In the genomic region with DNA sequence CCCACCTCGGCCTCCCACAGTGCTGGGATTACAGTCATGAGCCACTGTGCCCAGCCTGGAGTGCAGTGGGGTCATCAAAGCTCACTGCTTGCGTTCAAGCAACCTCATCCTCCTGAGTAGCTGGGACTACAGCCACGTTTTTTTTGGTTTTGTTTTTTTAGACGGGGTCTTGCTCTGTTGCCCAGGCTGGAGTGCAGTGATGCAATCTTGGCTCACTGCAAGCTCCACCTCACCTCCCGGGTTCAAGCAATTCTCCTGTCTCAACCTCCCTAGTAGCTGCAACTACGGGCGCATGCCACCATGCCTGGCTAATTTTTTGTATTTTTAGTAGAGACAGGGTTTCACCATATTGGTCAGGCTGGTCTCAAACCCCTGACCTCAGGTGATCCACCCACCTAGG, we compare ENCODE assay signal across 5 cellular contexts. TPM values are rescaled to one million over a fixed set of nuclear protein-coding genes. Genes with fewer than 3 reads are reported as not detected.
DNase-seq lines count a peak whose midpoint lies in the region; ATAC-seq, FAIRE-seq and TF ChIP-seq lines count a peak whose summit lies in the region.
"Not testable (repeated sequence)": the region's sequence is repeated elsewhere in the genome, so short reads cannot be mapped to it uniquely, and the experiment has no call there.

No MANE protein-coding gene starts in this region.

- not testable (repeated sequence) for H3K4me3 ChIP-seq in HEK293 (ENCODE audit: low read depth, low read length); K562; lower lobe of right lung; spleen

- H3K4me1 ChIP-seq in HEK293 (ENCODE audit: control insufficient read depth, insufficient read depth, low read length): not testable (repeated sequence)
- H3K4me1 ChIP-seq in K562 (replicated peaks in 1 of 2; ENCODE audit: control insufficient read depth in 2 of 2, insufficient read depth in 2 of 2, low read length in 2 of 2) (peaks cover 21 to 34% of the 10 kb centered on the region in 2 experiments), lower lobe of right lung (peaks cover 24% of the 10 kb centered on the region), spleen (peaks cover 19 to 47% (median 33%) of the 10 kb centered on the region in 6 donors)

- not testable (repeated sequence) for H3K27ac Mint-ChIP-seq in WTC11

- H3K36me3 ChIP-seq in HEK293 (ENCODE audit: control insufficient read depth in 2 of 2, insufficient read depth in 1 of 2, low read length in 2 of 2) (peaks cover 60 to 77% of the 10 kb centered on the region in 2 experiments), K562 (ENCODE audit: control insufficient read depth, insufficient read depth, low read length) (peaks cover 74% of the 10 kb centered on the region), lower lobe of right lung (peaks cover 76% of the 10 kb centered on the region), spleen (peaks cover 16 to 80% (median 77%) of the 10 kb centered on the region in 6 donors)

- intact Hi-C loops in K562 (cut with micrococcal nuclease); lower lobe of right lung (cut with DNase I); spleen (cut with DNase I; ENCODE audit: low total_unique reads): not testable (repeated sequence)

- DNase-seq in WTC11 (ENCODE audit: low spot score); K562 (ENCODE audit: extremely low read depth in 1 of 4, low spot score in 3 of 4): not testable (repeated sequence)
- DNase-seq in lower lobe of right lung: peak; percentile 14
- DNase-seq in spleen: peak; percentile 54

- not testable (repeated sequence) for H3K4me3 Mint-ChIP-seq in WTC11

- H3K9ac ChIP-seq in K562 (ENCODE audit: insufficient read depth in 1 of 2, low read depth in 2 of 2, low read length in 2 of 2): not testable (repeated sequence)

- POLR2A ChIA-PET in HEK293 (lab: Yijun Ruan, JAX): interaction anchor here (0.7 to 6.0 kb wide), 4 partner anchors 15 to 122 kb away, joined by 4 to 38 read pairs (median 4); a partner anchor contains a TSS
- POLR2A ChIA-PET in WTC11 (lab: Charles Lee): not testable (repeated sequence)
- POLR2A ChIA-PET in K562 (lab: Yijun Ruan, JAX): interaction anchor here (0.5 to 3.5 kb wide), 7 partner anchors 8 to 747 kb away, joined by 3 to 20 read pairs (median 5); no protein-coding TSS in a partner anchor

- H3K9me3 ChIP-seq in HEK293 (ENCODE audit: control insufficient read depth, insufficient read depth, low read depth, low read length); K562 (replicated peaks; ENCODE audit: control insufficient read depth, insufficient read depth, low read depth, low read length); lower lobe of right lung; spleen: not testable (repeated sequence)

- not testable (repeated sequence) for H2AFZ ChIP-seq in K562 (ENCODE audit: low read depth, low read length)

- TF ChIP-seq EP300 in K562 (IDR thresholded peaks at IDR 0.05; ENCODE audit: low read length): not testable (repeated sequence)

- H4K20me1 ChIP-seq in K562 (replicated peaks; ENCODE audit: control insufficient read depth, insufficient read depth, low read length): not testable (repeated sequence)

- not testable (repeated sequence) for H3K4me2 ChIP-seq in K562 (ENCODE audit: insufficient read depth, low read length)

- ATAC-seq in WTC11, K562, lower lobe of right lung: not testable (repeated sequence)

- not testable (repeated sequence) for FAIRE-seq in K562 (lab: Jason Lieb, UNC)

- TF ChIP-seq CTCF in HEK293 (tag by site-specific recombination; IDR thresholded peaks at IDR 0.05); WTC11 (IDR thresholded peaks at IDR 0.05); K562 (IDR thresholded peaks at IDR 0.05 in 2 of 3, conservative IDR thresholded peaks at IDR 0.05 in 1 of 3; ENCODE audit: insufficient read depth in 2 of 3, low read depth in 1 of 3, low read length in 3 of 3); lower lobe of right lung (IDR thresholded peaks at IDR 0.05); spleen (IDR thresholded peaks at IDR 0.05 in 8 of 11, conservative IDR thresholded peaks at IDR 0.05 in 3 of 11): not testable (repeated sequence)

- H3K36me3 Mint-ChIP-seq in WTC11: peaks cover 68% of the 10 kb centered on the region

- H3K27ac ChIP-seq in HEK293 (ENCODE audit: extremely low read depth, low read depth, low read length); K562 (ENCODE audit: extremely low read depth, low read depth, low read length); lower lobe of right lung: not testable (repeated sequence)
- H3K27ac ChIP-seq in spleen: peak overlapping the region in 3 of 8 donors; percentile 96 to 99 (median 97)

- not testable (repeated sequence) for H3K9me3 Mint-ChIP-seq in WTC11

- H3K27me3 Mint-ChIP-seq in WTC11 (ENCODE audit: low read depth): not testable (repeated sequence)

- not testable (repeated sequence) for H3K9me1 ChIP-seq in K562 (ENCODE audit: control insufficient read depth, insufficient read depth, low read length)

- in situ Hi-C loops in K562 (cut with MboI): not testable (repeated sequence)

- TF ChIP-seq POLR2A in K562 (conservative IDR thresholded peaks at IDR 0.05); spleen (IDR thresholded peaks at IDR 0.05): not testable (repeated sequence)

- CTCF ChIA-PET in HEK293 (lab: Yijun Ruan, JAX): interaction anchor here (0.5 to 2.3 kb wide), 6 partner anchors 9 to 424 kb away, joined by 3 to 12 read pairs (median 4); no protein-coding TSS in a partner anchor
- CTCF ChIA-PET in WTC11 (lab: Charles Lee); K562 (lab: Yijun Ruan, JAX; ENCODE audit: low intra/inter-chr PET ratio): not testable (repeated sequence)

- BruUV-seq in K562 (replicated peaks; lab: Mats Ljungman, UMichigan): not testable (repeated sequence)

- not testable (repeated sequence) for TF ChIP-seq RAD21 in K562 (CRISPR knock-in tag; conservative IDR thresholded peaks at IDR 0.05 in 1 of 2, IDR thresholded peaks at IDR 0.05 in 1 of 2)

- not testable (repeated sequence) for H3K4me1 Mint-ChIP-seq in WTC11

- H3K27me3 ChIP-seq in K562 (ENCODE audit: control insufficient read depth in 2 of 2, insufficient read depth in 2 of 2, low read length in 2 of 2); lower lobe of right lung (ENCODE audit: low read depth); spleen (replicated peaks in 1 of 7): not testable (repeated sequence)

- WGBS in K562 (ENCODE audit: insufficient coverage, low coverage, missing lambda C conversion rate): 90% methylated on average over 6 of the region's 7 CpGs
- WGBS in spleen, 5 donors: 86 to 93% (median 92%) methylated on average over 7 of the region's 7 CpGs

- not testable (repeated sequence) for H3K79me2 ChIP-seq in K562 (ENCODE audit: control insufficient read depth, insufficient read depth, low read length)

RNA-seq across cellular contexts. Expression of a gene that starts 3.1 kb away (rescaled TPM):
- total RNA-seq in WTC11 (2021): 10.2 to 13.8 TPM (median 11.7 TPM) in 3 replicates
- total RNA-seq in K562 (2011; cell fraction: chromatin; rRNA removed; ENCODE audit: low replicate concordance): 15.7 and 47.1 TPM in 2 replicates
- 41.4 and 44.9 TPM in 2 replicates for total RNA-seq in K562 (2011; cell fraction: nucleolus; rRNA removed)
- 19.0 and 24.0 TPM in 2 replicates for total RNA-seq in K562 (2011; cell fraction: nucleoplasm; rRNA removed)
- total RNA-seq in K562 (2014; rRNA removed): 54.9 and 66.3 TPM in 2 replicates
- 14.1 and 15.3 TPM in 2 replicates for total RNA-seq in K562 (2014; rRNA removed; fragmentation: Illumina TruSeq; extraction: Trizol)
- total RNA-seq in K562 (2015; rRNA removed; fragmentation: Illumina TruSeq; extraction: Trizol): 27.8 and 27.9 TPM in 2 replicates
- 41.3 and 45.4 TPM in 2 replicates for total RNA-seq in K562 (2021)
- polyA plus RNA-seq in K562 (2011; rRNA removed): 22.8 and 23.0 TPM in 2 replicates
- polyA plus RNA-seq in K562 (2011; cell fraction: cytosol; rRNA removed): 18.3 and 40.5 TPM in 2 replicates
- 40.5 and 69.5 TPM in 2 replicates for polyA plus RNA-seq in K562 (2011; cell fraction: nucleus; rRNA removed)
- polyA plus RNA-seq in K562 (2012): 30.0 and 68.3 TPM in 2 replicates
- 29.9 and 40.4 TPM in 2 replicates for polyA plus RNA-seq in K562 (2014; fragmentation: Illumina TruSeq; extraction: Trizol)
- 1 to 10 TPM in 1 of 2 experiments, under 1 TPM in 1; 0.75 to 2.2 TPM for polyA plus RNA-seq in K562 (2014; fragmentation: Nextera tagmentation; extraction: Ambion mirVana)
- 43.4 and 46.6 TPM in 2 replicates for polyA plus RNA-seq in K562 (2014; rRNA removed)
- 6.7 and 9.9 TPM in 2 replicates for polyA minus RNA-seq in K562 (2011; rRNA and poly(A)+ RNA removed)
- polyA minus RNA-seq in K562 (2011; cell fraction: cytosol; rRNA and poly(A)+ RNA removed): 13.5 and 15.9 TPM in 2 replicates
- polyA minus RNA-seq in K562 (2011; cell fraction: nucleus; rRNA and poly(A)+ RNA removed): 11.6 and 14.0 TPM in 2 replicates
- 41.5 TPM for total RNA-seq in lower lobe of right lung
- 10 to 100 TPM; 15.8 to 43.9 (median 28.9) TPM for total RNA-seq in spleen
- 10 to 100 TPM; 14.7 to 25.6 (median 17.4) TPM for polyA plus RNA-seq in spleen

RNA-seq across cellular contexts. Expression of a gene that starts 7.3 kb away (rescaled TPM):
- total RNA-seq in WTC11 (2021) (3.7 to 5.4 TPM (median 4.9 TPM) in 3 replicates), K562 (2014; rRNA removed) (0.57 and 0.95 TPM in 2 replicates), K562 (2014; rRNA removed; fragmentation: Illumina TruSeq; extraction: Trizol) (0.19 and 0.36 TPM in 2 replicates), K562 (2015; rRNA removed; fragmentation: Illumina TruSeq; extraction: Trizol) (0.75 and 0.94 TPM in 2 replicates), K562 (2021) (1.0 and 1.5 TPM in 2 replicates), lower lobe of right lung (37.4 TPM), spleen (100 to 1,000 TPM in 2 of 7 donors, 10 to 100 TPM in 5; 55.5 to 112 (median 66.5) TPM)
- total RNA-seq in K562 (2011; cell fraction: chromatin; rRNA removed; ENCODE audit: low replicate concordance): 3.7 and 12.1 TPM in 2 replicates
- total RNA-seq in K562 (2011; cell fraction: nucleolus; rRNA removed): 6.1 and 10.0 TPM in 2 replicates
- total RNA-seq in K562 (2011; cell fraction: nucleoplasm; rRNA removed): 5.3 and 5.6 TPM in 2 replicates
- polyA plus RNA-seq in K562 (2011; rRNA removed) (0.63 and 1.0 TPM in 2 replicates), K562 (2014; fragmentation: Illumina TruSeq; extraction: Trizol) (0.16 and 0.44 TPM in 2 replicates), K562 (2014; fragmentation: Nextera tagmentation; extraction: Ambion mirVana) (under 1 TPM; 0.04 to 0.08 TPM), K562 (2014; rRNA removed) (0.80 and 2.1 TPM in 2 replicates), spleen (10 to 100 TPM in 2 of 3 donors, 1 to 10 TPM in 1; 5.1 to 31.2 (median 13.6) TPM)
- 0.62 and 1.4 TPM in 2 replicates for polyA plus RNA-seq in K562 (2011; cell fraction: cytosol; rRNA removed)
- 5.9 and 9.9 TPM in 2 replicates for polyA plus RNA-seq in K562 (2011; cell fraction: nucleus; rRNA removed)
- polyA plus RNA-seq in K562 (2012): 1.3 and 6.9 TPM in 2 replicates
- polyA minus RNA-seq in K562 (2011; rRNA and poly(A)+ RNA removed): 0.09 and 0.25 TPM in 2 replicates
- 0.67 and 1.0 TPM in 2 replicates for polyA minus RNA-seq in K562 (2011; cell fraction: cytosol; rRNA and poly(A)+ RNA removed)
- polyA minus RNA-seq in K562 (2011; cell fraction: nucleus; rRNA and poly(A)+ RNA removed): 1.6 and 1.9 TPM in 2 replicates

RNA-seq across cellular contexts. Expression of a gene that starts 24.2 kb away (rescaled TPM):
- total RNA-seq in WTC11 (2021) (10.3 to 11.6 TPM (median 11.0 TPM) in 3 replicates), K562 (2014; rRNA removed) (6.2 and 6.6 TPM in 2 replicates), K562 (2014; rRNA removed; fragmentation: Illumina TruSeq; extraction: Trizol) (2.9 and 3.4 TPM in 2 replicates), K562 (2015; rRNA removed; fragmentation: Illumina TruSeq; extraction: Trizol) (2.5 TPM in 2 replicates), K562 (2021) (9.4 and 10.2 TPM in 2 replicates), lower lobe of right lung (44.6 TPM), spleen (10 to 100 TPM; 51.1 to 84.6 (median 67.3) TPM)
- 20.6 and 51.1 TPM in 2 replicates for total RNA-seq in K562 (2011; cell fraction: chromatin; rRNA removed; ENCODE audit: low replicate concordance)
- 34.0 and 41.2 TPM in 2 replicates for total RNA-seq in K562 (2011; cell fraction: nucleolus; rRNA removed)
- total RNA-seq in K562 (2011; cell fraction: nucleoplasm; rRNA removed): 21.8 and 28.6 TPM in 2 replicates
- polyA plus RNA-seq in K562 (2011; rRNA removed) (4.2 and 9.0 TPM in 2 replicates), K562 (2014; fragmentation: Illumina TruSeq; extraction: Trizol) (3.6 and 6.5 TPM in 2 replicates), K562 (2014; fragmentation: Nextera tagmentation; extraction: Ambion mirVana) (under 1 TPM; 0.03 to 0.04 TPM), K562 (2014; rRNA removed) (5.8 and 6.4 TPM in 2 replicates), spleen (10 to 100 TPM; 12.6 to 26.8 (median 14.9) TPM)
- polyA plus RNA-seq in K562 (2011; cell fraction: cytosol; rRNA removed): 5.7 and 11.9 TPM in 2 replicates
- 5.7 and 7.6 TPM in 2 replicates for polyA plus RNA-seq in K562 (2011; cell fraction: nucleus; rRNA removed)
- 5.3 and 6.5 TPM in 2 replicates for polyA plus RNA-seq in K562 (2012)
- polyA minus RNA-seq in K562 (2011; rRNA and poly(A)+ RNA removed): 5.2 and 7.1 TPM in 2 replicates
- polyA minus RNA-seq in K562 (2011; cell fraction: cytosol; rRNA and poly(A)+ RNA removed): 5.4 and 11.7 TPM in 2 replicates
- polyA minus RNA-seq in K562 (2011; cell fraction: nucleus; rRNA and poly(A)+ RNA removed): 7.9 TPM in 2 replicates

RNA-seq across cellular contexts. Expression of a gene that starts 31.9 kb away (rescaled TPM):
- total RNA-seq in WTC11 (2021) (323 to 388 TPM (median 328 TPM) in 3 replicates), K562 (2014; rRNA removed) (85.9 and 111 TPM in 2 replicates), K562 (2014; rRNA removed; fragmentation: Illumina TruSeq; extraction: Trizol) (64.3 and 72.1 TPM in 2 replicates), K562 (2015; rRNA removed; fragmentation: Illumina TruSeq; extraction: Trizol) (64.6 and 74.2 TPM in 2 replicates), K562 (2021) (278 and 294 TPM in 2 replicates), lower lobe of right lung (280 TPM), spleen (100 to 1,000 TPM; 210 to 320 (median 268) TPM)
- 654 and 969 TPM in 2 replicates for total RNA-seq in K562 (2011; cell fraction: chromatin; rRNA removed; ENCODE audit: low replicate concordance)
- total RNA-seq in K562 (2011; cell fraction: nucleolus; rRNA removed): 322 and 340 TPM in 2 replicates
- total RNA-seq in K562 (2011; cell fraction: nucleoplasm; rRNA removed): 351 and 363 TPM in 2 replicates
- polyA plus RNA-seq in K562 (2011; rRNA removed) (64.3 and 160 TPM in 2 replicates), K562 (2014; fragmentation: Illumina TruSeq; extraction: Trizol) (208 and 224 TPM in 2 replicates), K562 (2014; fragmentation: Nextera tagmentation; extraction: Ambion mirVana) (100 to 1,000 TPM; 128 to 174 TPM), K562 (2014; rRNA removed) (77.2 and 85.9 TPM in 2 replicates), spleen (10 to 100 TPM; 67.2 to 91.8 (median 74.8) TPM)
- polyA plus RNA-seq in K562 (2011; cell fraction: cytosol; rRNA removed): 111 and 123 TPM in 2 replicates
- polyA plus RNA-seq in K562 (2011; cell fraction: nucleus; rRNA removed): 279 and 287 TPM in 2 replicates
- 137 and 179 TPM in 2 replicates for polyA plus RNA-seq in K562 (2012)
- polyA minus RNA-seq in K562 (2011; rRNA and poly(A)+ RNA removed): 219 and 329 TPM in 2 replicates
- polyA minus RNA-seq in K562 (2011; cell fraction: cytosol; rRNA and poly(A)+ RNA removed): 406 and 503 TPM in 2 replicates
- polyA minus RNA-seq in K562 (2011; cell fraction: nucleus; rRNA and poly(A)+ RNA removed): 87.5 and 163 TPM in 2 replicates

RNA-seq across cellular contexts. Expression of a gene that starts 57.4 kb away (rescaled TPM):
- total RNA-seq in WTC11 (2021) (1.4 to 1.9 TPM (median 1.4 TPM) in 3 replicates), K562 (2014; rRNA removed) (0.45 and 0.54 TPM in 2 replicates), K562 (2014; rRNA removed; fragmentation: Illumina TruSeq; extraction: Trizol) (0.64 and 0.65 TPM in 2 replicates), K562 (2015; rRNA removed; fragmentation: Illumina TruSeq; extraction: Trizol) (0.76 and 0.98 TPM in 2 replicates), K562 (2021) (0.78 and 0.89 TPM in 2 replicates), lower lobe of right lung (13.4 TPM), spleen (1 to 10 TPM; 1.7 to 5.4 (median 3.1) TPM)
- total RNA-seq in K562 (2011; cell fraction: chromatin; rRNA removed; ENCODE audit: low replicate concordance): 1.2 and 1.5 TPM in 2 replicates
- total RNA-seq in K562 (2011; cell fraction: nucleolus; rRNA removed): 1.1 and 1.2 TPM in 2 replicates
- 1.2 and 1.5 TPM in 2 replicates for total RNA-seq in K562 (2011; cell fraction: nucleoplasm; rRNA removed)
- polyA plus RNA-seq in K562 (2011; rRNA removed) (0.46 and 0.50 TPM in 2 replicates), K562 (2014; fragmentation: Illumina TruSeq; extraction: Trizol) (0.58 and 0.64 TPM in 2 replicates), K562 (2014; fragmentation: Nextera tagmentation; extraction: Ambion mirVana) (under 1 TPM; 0.10 to 0.13 TPM), K562 (2014; rRNA removed) (0.73 and 1.0 TPM in 2 replicates), spleen (under 1 TPM; 0.26 to 0.67 (median 0.28) TPM)
- polyA plus RNA-seq in K562 (2011; cell fraction: cytosol; rRNA removed): 0.49 and 0.53 TPM in 2 replicates
- 0.39 and 0.54 TPM in 2 replicates for polyA plus RNA-seq in K562 (2011; cell fraction: nucleus; rRNA removed)
- polyA plus RNA-seq in K562 (2012): 0.89 and 4.5 TPM in 2 replicates
- polyA minus RNA-seq in K562 (2011; rRNA and poly(A)+ RNA removed): 0.72 and 0.81 TPM in 2 replicates
- 0.48 and 0.73 TPM in 2 replicates for polyA minus RNA-seq in K562 (2011; cell fraction: cytosol; rRNA and poly(A)+ RNA removed)
- 0.40 and 0.56 TPM in 2 replicates for polyA minus RNA-seq in K562 (2011; cell fraction: nucleus; rRNA and poly(A)+ RNA removed)
